In the genomic region with DNA sequence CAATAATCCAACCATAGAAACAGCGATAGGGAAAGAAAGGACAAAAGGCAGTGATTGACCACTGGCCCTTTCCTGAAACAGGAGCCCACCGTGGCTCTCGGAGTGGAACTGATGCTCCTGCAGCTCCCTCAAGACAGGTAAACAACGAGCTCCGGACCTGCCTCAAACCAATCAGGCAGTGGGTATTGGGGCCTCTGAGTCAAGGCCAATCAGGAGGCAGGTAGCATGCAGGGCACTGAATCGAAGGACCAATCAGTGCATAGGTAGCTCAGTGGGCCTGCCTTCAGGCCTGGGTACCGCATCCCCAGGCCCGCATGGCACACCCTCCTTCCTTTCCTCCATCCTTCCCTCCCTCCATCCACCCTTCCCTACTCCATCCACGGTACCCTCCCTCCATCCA, we compare ENCODE assay signal across 21 cellular contexts.
"Had no signal": no experiment of that assay in that cellular context is flagged by ENCODE, and none has a peak within 500 bp of the region (broad histone marks: within the 10 kb centered on the region; RNA-seq: fewer than 3 reads in every experiment).

No MANE protein-coding gene starts in this region.

- H3K4me1 ChIP-seq: SJSA1 had no signal

- H3K27ac ChIP-seq: SJSA1, SK-N-MC had no signal

- H3K4me3 ChIP-seq: SJSA1, SK-N-MC had no signal

- H3K27me3 ChIP-seq: SJSA1 had no signal

- H3K36me3 ChIP-seq: SJSA1 had no signal

- DNase-seq: IMR-90, Karpas-422, KG1, MM.1S, NCI-H1092 treated with DMSO at 0.1 percent for 48 hours, NCI-H1436, NCI-H187, NCI-H2029, NCI-H2081 treated with DMSO at 0.1 percent for 48 hours, NCI-H2171, NCI-H226, NCI-H446, NCI-H510A, NCI-H524 treated with DMSO at 0.1 percent for 48 hours, NCI-H69, NCI-H774, Right ventricle myocardium superior, RPMI8226, SIG-M5 had no signal
